In genomic region chr2:143525536-143525935, GRCh38 we compare ENCODE assay signal across 12 cellular contexts.
DNase-seq lines count a peak whose midpoint lies in the region; ATAC-seq and TF ChIP-seq lines count a peak whose summit lies in the region.
"Had no signal": no experiment of that assay in that cellular context is flagged by ENCODE, and none has a peak within 500 bp of the region (broad histone marks: within the 10 kb centered on the region; RNA-seq: fewer than 3 reads in every experiment).

No MANE protein-coding gene starts in this region.

- TF ChIP-seq CTCF in H9 (conservative IDR thresholded peaks at IDR 0.05) (no peak), left ventricle myocardium inferior (IDR thresholded peaks at IDR 0.05; ENCODE audit: borderline replicate concordance) (no peak), sigmoid colon (IDR thresholded peaks at IDR 0.05) (no peak)

- TF ChIP-seq EP300 in sigmoid colon (IDR thresholded peaks at IDR 0.05), result no peak

- CTCF ChIA-PET in activated CD8-positive, alpha-beta T cell treated with anti-CD3 and anti-CD28 coated beads, Interleukin-2, amount 10 ng/mL, durations not matched to agents 7 days and 5 days (lab: Charles Lee), result interaction anchor here (1.2 kb wide), 1 partner anchor 42 kb away, joined by 3 read pairs; no protein-coding TSS in a partner anchor

- no peak overlapping the region for H2BK120ac ChIP-seq in H9 (ENCODE audit: low read depth, low read length, poor library complexity, severe bottlenecking)

- no peaks in the 10 kb centered on the region for H3K79me2 ChIP-seq in H9 (ENCODE audit: insufficient read depth, low read length)

- no peak overlapping the region for H2AK5ac ChIP-seq in H9 (ENCODE audit: insufficient read length, low read length)

- no peaks in the 10 kb centered on the region for H3K9me3 Mint-ChIP-seq in H9
- H3K9me3 Mint-ChIP-seq in activated CD8-positive, alpha-beta T cell treated with anti-CD3 and anti-CD28 coated beads, Interleukin-2, amount 10 ng/mL, durations not matched to agents 7 days and 5 days (ENCODE audit: insufficient read depth), result no peaks in the 10 kb centered on the region

- DNase-seq in H9 (no peak), left ventricle myocardium inferior (no peak), sigmoid colon (no peak), superior temporal gyrus (ENCODE audit: extremely low spot score) (no peak), NCI-H2227 treated with DMSO at 0.1 percent for 48 hours (lab: John Stamatoyannopoulos, UW) (no peak)
- DNase-seq in activated CD8-positive, alpha-beta T cell treated with anti-CD3 and anti-CD28 coated beads, Interleukin-2, amount 10 ng/mL, durations not matched to agents 7 days and 5 days, result no peak
- DNase-seq: DMS53; small intestine; stimulated activated CD8-positive, alpha-beta memory T cell treated with anti-CD3 and anti-CD28 coated beads, Interleukin-4, amount 100 ng/mL, for 48 hours had no signal

- H4K20me1 ChIP-seq in H9 (ENCODE audit: control insufficient read depth, insufficient read depth, insufficient read length), result no peaks in the 10 kb centered on the region

- H3K9ac ChIP-seq in H9 (ENCODE audit: extremely low read depth, insufficient read length, low read length), result no peak overlapping the region

- H3K18ac ChIP-seq in H9 (ENCODE audit: insufficient read length, low read depth, low read length), result no peak overlapping the region

- no peaks in the 10 kb centered on the region for H3K79me1 ChIP-seq in H9 (ENCODE audit: insufficient read depth, low read depth, low read length, poor library complexity, severe bottlenecking)

- H2BK15ac ChIP-seq in H9 (ENCODE audit: low read depth, low read length), result no peak overlapping the region

- no peaks in the 10 kb centered on the region for H3K36me3 ChIP-seq in left ventricle myocardium inferior
- H3K36me3 ChIP-seq in sigmoid colon, result no peaks in the 10 kb centered on the region
- H3K36me3 ChIP-seq: brain microvascular endothelial cell had no signal

- H3K9me3 ChIP-seq in H9 (ENCODE audit: control insufficient read depth, low read depth, low read length), result no peaks in the 10 kb centered on the region
- no peaks in the 10 kb centered on the region for H3K9me3 ChIP-seq in left ventricle myocardium inferior (replicated peaks)
- H3K9me3 ChIP-seq in sigmoid colon, result no peaks in the 10 kb centered on the region

- peak overlapping the region in 2 of 3 experiments; percentile 37 to 46; a peak in 4 of 7 replicates for H3K27ac Mint-ChIP-seq in H9
- H3K27ac Mint-ChIP-seq in activated CD8-positive, alpha-beta T cell treated with anti-CD3 and anti-CD28 coated beads, Interleukin-2, amount 10 ng/mL, durations not matched to agents 7 days and 5 days, result peak overlapping the region; percentile 83

- H3K27ac ChIP-seq in H9 (ENCODE audit: insufficient read length, low read depth, low read length), result no peak overlapping the region
- peak overlapping the region; percentile 77 for H3K27ac ChIP-seq in left ventricle myocardium inferior (replicated peaks)
- H3K27ac ChIP-seq in sigmoid colon, result peak overlapping the region in 3 of 4 donors; percentile 18 to 38 (median 37)
- H3K27ac ChIP-seq: brain microvascular endothelial cell had no signal

- no peak overlapping the region for H4K5ac ChIP-seq in H9 (ENCODE audit: insufficient read length, low read depth, low read length)

- H2BK12ac ChIP-seq in H9 (ENCODE audit: insufficient read length, low read depth, low read length), result no peak overlapping the region

- no peak overlapping the region for H4K91ac ChIP-seq in H9 (ENCODE audit: insufficient read length, low read depth, low read length)

- no peak overlapping the region for H4K8ac ChIP-seq in H9 (replicated peaks; ENCODE audit: insufficient read length, low read depth, low read length)

- no peaks in the 10 kb centered on the region for H3K27me3 Mint-ChIP-seq in H9 (ENCODE audit: low read depth)
- no peaks in the 10 kb centered on the region for H3K27me3 Mint-ChIP-seq in activated CD8-positive, alpha-beta T cell treated with anti-CD3 and anti-CD28 coated beads, Interleukin-2, amount 10 ng/mL, durations not matched to agents 7 days and 5 days (ENCODE audit: low read depth)

- H3K4me1 ChIP-seq in H9 (ENCODE audit: insufficient read depth, low read length) (no peaks in the 10 kb centered on the region), left ventricle myocardium inferior (peaks cover 7% of the 10 kb centered on the region), sigmoid colon (peaks cover 0 to 24% (median 13%) of the 10 kb centered on the region in 4 donors)

- peaks cover 5 to 9% of the 10 kb centered on the region in 2 experiments for H3K4me1 Mint-ChIP-seq in H9
- H3K4me1 Mint-ChIP-seq in activated CD8-positive, alpha-beta T cell treated with anti-CD3 and anti-CD28 coated beads, Interleukin-2, amount 10 ng/mL, durations not matched to agents 7 days and 5 days (ENCODE audit: low read depth), result peaks cover 34% of the 10 kb centered on the region

- no peak overlapping the region for H2BK20ac ChIP-seq in H9 (ENCODE audit: low read depth, low read length, poor library complexity, severe bottlenecking)

- no peaks in the 10 kb centered on the region for H3K36me3 Mint-ChIP-seq in H9 (ENCODE audit: insufficient read depth in 1 of 3, low read depth in 3 of 3)
- H3K36me3 Mint-ChIP-seq in activated CD8-positive, alpha-beta T cell treated with anti-CD3 and anti-CD28 coated beads, Interleukin-2, amount 10 ng/mL, durations not matched to agents 7 days and 5 days (ENCODE audit: low read depth), result peaks cover 62% of the 10 kb centered on the region

- no peaks in the 10 kb centered on the region for H3K23me2 ChIP-seq in H9 (ENCODE audit: insufficient read length, low read depth, low read length, poor library complexity, severe bottlenecking)

- intact Hi-C loops in left ventricle myocardium inferior (cut with micrococcal nuclease), result no loop called here
- intact Hi-C loops in sigmoid colon (cut with DNase I), result no loop called here

- H3K4me3 ChIP-seq in left ventricle myocardium inferior (no peak overlapping the region), sigmoid colon (no peak overlapping the region)

- H3K56ac ChIP-seq in H9 (ENCODE audit: insufficient read length, low read depth, low read length), result no peak overlapping the region

- ATAC-seq in activated CD8-positive, alpha-beta T cell treated with anti-CD3 and anti-CD28 coated beads, Interleukin-2, amount 10 ng/mL, durations not matched to agents 7 days and 5 days, result no peak
- ATAC-seq in HG03571 (IDR thresholded peaks at IDR 0.05; ENCODE audit: unreplicated experiment), result no peak
- ATAC-seq in GM18907 (IDR thresholded peaks at IDR 0.05; ENCODE audit: unreplicated experiment), result no peak

- H3K4me3 Mint-ChIP-seq in H9, result no peak overlapping the region
- H3K4me3 Mint-ChIP-seq in activated CD8-positive, alpha-beta T cell treated with anti-CD3 and anti-CD28 coated beads, Interleukin-2, amount 10 ng/mL, durations not matched to agents 7 days and 5 days, result no peak overlapping the region

- H2BK5ac ChIP-seq in H9 (ENCODE audit: insufficient read length, low read length), result no peak overlapping the region

- H3K4ac ChIP-seq in H9 (ENCODE audit: low read depth, low read length), result no peak overlapping the region

- no peak overlapping the region for H3K14ac ChIP-seq in H9 (ENCODE audit: insufficient read depth, low read length)

- H3K27me3 ChIP-seq in H9 (ENCODE audit: insufficient read depth, low read length), result no peaks in the 10 kb centered on the region
- no peaks in the 10 kb centered on the region for H3K27me3 ChIP-seq in left ventricle myocardium inferior (ENCODE audit: low read depth)
- no peaks in the 10 kb centered on the region for H3K27me3 ChIP-seq in sigmoid colon
- H3K27me3 ChIP-seq: brain microvascular endothelial cell had no signal

- no CpG with 5 or more reads among the region's 3 CpGs for WGBS in H9 (ENCODE audit: extremely low coverage, insufficient read length, low lambda C conversion rate)
- 39 to 47% methylated on average over 3 of the region's 3 CpGs for WGBS in sigmoid colon, 2 donors

- no peak overlapping the region for H2AFZ ChIP-seq in H9 (ENCODE audit: low read length)

- POLR2A ChIA-PET in activated CD8-positive, alpha-beta T cell treated with anti-CD3 and anti-CD28 coated beads, Interleukin-2, amount 10 ng/mL, durations not matched to agents 7 days and 5 days (lab: Charles Lee), result no interaction called here

- no peak overlapping the region for H3T11ph ChIP-seq in H9 (ENCODE audit: low read length)

- no peak for TF ChIP-seq POLR2A in sigmoid colon (IDR thresholded peaks at IDR 0.05)

- H3K23ac ChIP-seq in H9 (ENCODE audit: insufficient read length, low read depth, low read length), result no peak overlapping the region

- no peak overlapping the region for H3K4me2 ChIP-seq in H9 (ENCODE audit: insufficient read depth, insufficient read length, low read length)
